8 cellular contexts compared by ENCODE assay signal in genomic region chr7:1961776-1962276, GRCh38.
A peak's percentile ranks its signal among the peaks of the same experiment; 100 is the strongest.
DNase-seq lines count a peak whose midpoint lies in the region; ATAC-seq and TF ChIP-seq lines count a peak whose summit lies in the region.

No MANE protein-coding gene starts in this region.

- H3K27ac ChIP-seq in body of pancreas (no peak overlapping the region), ovary (no peak overlapping the region)

- peak overlapping the region; percentile 88 for H3K27ac Mint-ChIP-seq in activated naive CD8-positive, alpha-beta T cell treated with anti-CD3 and anti-CD28 coated beads for 36 hours
- peak overlapping the region; percentile 77 to 87 for H3K27ac Mint-ChIP-seq in natural killer cell treated with Interleukin-12 subunit alpha and Interleukin-12 subunit beta and Interleukin-15 and Interleukin-18, amount 100 ng/mL, for 72 hours

- H3K36me3 ChIP-seq in body of pancreas (replicated peaks in 1 of 2; ENCODE audit: insufficient read depth in 1 of 2, low read depth in 2 of 2) (no peaks in the 10 kb centered on the region), ovary (no peaks in the 10 kb centered on the region)

- peaks cover 42% of the 10 kb centered on the region for H3K9me3 Mint-ChIP-seq in activated naive CD8-positive, alpha-beta T cell treated with anti-CD3 and anti-CD28 coated beads for 36 hours
- peaks cover 15% of the 10 kb centered on the region for H3K9me3 Mint-ChIP-seq in natural killer cell treated with Interleukin-12 subunit alpha and Interleukin-12 subunit beta and Interleukin-15 and Interleukin-18, amount 100 ng/mL, for 72 hours

- peak; percentile 76 to 78 for ATAC-seq in natural killer cell treated with Interleukin-12 subunit alpha and Interleukin-12 subunit beta and Interleukin-15 and Interleukin-18, amount 100 ng/mL, for 72 hours
- ATAC-seq in GM21723 (IDR thresholded peaks at IDR 0.05; ENCODE audit: unreplicated experiment): no peak
- no peak for ATAC-seq in body of pancreas

- H3K9me3 ChIP-seq in body of pancreas: peaks cover 0 to 7% (median 0%) of the 10 kb centered on the region in 3 donors
- no peaks in the 10 kb centered on the region for H3K9me3 ChIP-seq in ovary

- no peak overlapping the region for H3K4me3 ChIP-seq in body of pancreas
- no peak overlapping the region for H3K4me3 ChIP-seq in ovary

- WGBS in body of pancreas, 2 donors: 87 to 88% methylated on average over 14 of the region's 14 CpGs
- 82 to 90% (median 89%) methylated on average over 14 of the region's 14 CpGs for whole genome bisulfite sequencing in ovary, 3 donors

- H3K4me1 Mint-ChIP-seq in activated naive CD8-positive, alpha-beta T cell treated with anti-CD3 and anti-CD28 coated beads for 36 hours: peaks cover 19% of the 10 kb centered on the region
- peaks cover 35 to 41% of the 10 kb centered on the region in 2 donors for H3K4me1 Mint-ChIP-seq in natural killer cell treated with Interleukin-12 subunit alpha and Interleukin-12 subunit beta and Interleukin-15 and Interleukin-18, amount 100 ng/mL, for 72 hours (ENCODE audit: low read depth in 2 of 2)

- TF ChIP-seq EP300 in ovary (IDR thresholded peaks at IDR 0.05): no peak

- no peaks in the 10 kb centered on the region for H3K27me3 ChIP-seq in body of pancreas
- H3K27me3 ChIP-seq in ovary: no peaks in the 10 kb centered on the region

- H3K4me1 ChIP-seq in body of pancreas (no peaks in the 10 kb centered on the region), ovary (ENCODE audit: insufficient read depth) (no peaks in the 10 kb centered on the region)

- peaks cover 8% of the 10 kb centered on the region for H3K27me3 Mint-ChIP-seq in activated naive CD8-positive, alpha-beta T cell treated with anti-CD3 and anti-CD28 coated beads for 36 hours
- H3K27me3 Mint-ChIP-seq in natural killer cell treated with Interleukin-12 subunit alpha and Interleukin-12 subunit beta and Interleukin-15 and Interleukin-18, amount 100 ng/mL, for 72 hours: peaks cover 12 to 24% of the 10 kb centered on the region in 2 donors

- TF ChIP-seq CTCF in body of pancreas (IDR thresholded peaks at IDR 0.05) (no peak), ovary (IDR thresholded peaks at IDR 0.05) (no peak)

- intact Hi-C loops in body of pancreas (cut with DNase I) (no loop called here), ovary (cut with DNase I) (no loop called here)

- no peak overlapping the region for H3K4me3 Mint-ChIP-seq in activated naive CD8-positive, alpha-beta T cell treated with anti-CD3 and anti-CD28 coated beads for 36 hours
- peak overlapping the region; percentile 54 for H3K4me3 Mint-ChIP-seq in natural killer cell treated with Interleukin-12 subunit alpha and Interleukin-12 subunit beta and Interleukin-15 and Interleukin-18, amount 100 ng/mL, for 72 hours

- DNase-seq in Daoy (ENCODE audit: low read depth) (peak; percentile 84), T-helper 1 cell (peak in 3 of 5 donors; percentile 17 to 71 (median 18)), body of pancreas (no peak), ovary (no peak), Kasumi-1 (lab: John Stamatoyannopoulos, UW) (no peak)
- DNase-seq in activated naive CD8-positive, alpha-beta T cell treated with anti-CD3 and anti-CD28 coated beads for 36 hours: peak; percentile 72
- DNase-seq in natural killer cell treated with Interleukin-12 subunit alpha and Interleukin-12 subunit beta and Interleukin-15 and Interleukin-18, amount 100 ng/mL, for 72 hours (ENCODE audit: low spot score): peak; percentile 62

- H3K36me3 Mint-ChIP-seq in activated naive CD8-positive, alpha-beta T cell treated with anti-CD3 and anti-CD28 coated beads for 36 hours: peaks cover 80% of the 10 kb centered on the region
- peaks cover 42% of the 10 kb centered on the region for H3K36me3 Mint-ChIP-seq in natural killer cell treated with Interleukin-12 subunit alpha and Interleukin-12 subunit beta and Interleukin-15 and Interleukin-18, amount 100 ng/mL, for 72 hours

- no peak for TF ChIP-seq POLR2A in body of pancreas (IDR thresholded peaks at IDR 0.05)
- no peak for TF ChIP-seq POLR2A in ovary (IDR thresholded peaks at IDR 0.05)

Comparison
In these comparisons a context has a peak if more than half of its experiments do, and no peak if none do; other contexts are left out.
1. DNase-seq: peak in Daoy (single experiment), T-helper 1 cell (3 of 5), activated naive CD8-positive, alpha-beta T cell treated with anti-CD3 and anti-CD28 coated beads for 36 hours (single experiment) and natural killer cell treated with Interleukin-12 subunit alpha and Interleukin-12 subunit beta and Interleukin-15 and Interleukin-18, amount 100 ng/mL, for 72 hours (single experiment); none in body of pancreas (0 of 4), ovary (0 of 5) and Kasumi-1 (0 of 2).
2. ATAC-seq: peak in natural killer cell treated with Interleukin-12 subunit alpha and Interleukin-12 subunit beta and Interleukin-15 and Interleukin-18, amount 100 ng/mL, for 72 hours (2 of 2); none in GM21723 (single experiment) and body of pancreas (single experiment).